Comparison of ENCODE assay signal across 1 cellular context in the genomic region with DNA sequence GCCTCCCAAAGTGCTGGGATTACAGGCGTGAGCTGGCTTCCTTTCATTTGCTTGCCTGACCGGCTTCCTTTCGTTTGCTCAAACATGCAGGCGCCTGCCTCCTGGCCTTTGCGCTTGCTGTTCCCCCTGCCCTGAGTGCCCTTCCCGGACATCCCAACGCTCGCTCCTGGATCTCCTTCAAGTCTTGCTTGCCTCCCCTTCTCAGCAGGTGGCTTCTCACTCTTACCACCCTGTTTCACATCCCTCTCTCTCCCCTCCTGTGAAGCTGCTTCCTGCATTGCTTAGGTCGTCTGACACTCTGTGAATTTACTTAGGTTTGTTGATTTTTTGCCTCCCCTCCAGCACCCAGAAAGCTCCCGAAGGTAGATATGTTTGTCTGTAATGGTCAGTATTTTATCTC.
TF ChIP-seq lines count a peak whose summit lies in the region.

No MANE protein-coding gene starts in this region.

TF ChIP-seq in GM12878, 131 proteins besides CTCF, POLR2A, EP300 and RAD21:
- TF ChIP-seq YBX1 (IDR thresholded peaks at IDR 0.05), result no peak
- TF ChIP-seq, protein P1, sequence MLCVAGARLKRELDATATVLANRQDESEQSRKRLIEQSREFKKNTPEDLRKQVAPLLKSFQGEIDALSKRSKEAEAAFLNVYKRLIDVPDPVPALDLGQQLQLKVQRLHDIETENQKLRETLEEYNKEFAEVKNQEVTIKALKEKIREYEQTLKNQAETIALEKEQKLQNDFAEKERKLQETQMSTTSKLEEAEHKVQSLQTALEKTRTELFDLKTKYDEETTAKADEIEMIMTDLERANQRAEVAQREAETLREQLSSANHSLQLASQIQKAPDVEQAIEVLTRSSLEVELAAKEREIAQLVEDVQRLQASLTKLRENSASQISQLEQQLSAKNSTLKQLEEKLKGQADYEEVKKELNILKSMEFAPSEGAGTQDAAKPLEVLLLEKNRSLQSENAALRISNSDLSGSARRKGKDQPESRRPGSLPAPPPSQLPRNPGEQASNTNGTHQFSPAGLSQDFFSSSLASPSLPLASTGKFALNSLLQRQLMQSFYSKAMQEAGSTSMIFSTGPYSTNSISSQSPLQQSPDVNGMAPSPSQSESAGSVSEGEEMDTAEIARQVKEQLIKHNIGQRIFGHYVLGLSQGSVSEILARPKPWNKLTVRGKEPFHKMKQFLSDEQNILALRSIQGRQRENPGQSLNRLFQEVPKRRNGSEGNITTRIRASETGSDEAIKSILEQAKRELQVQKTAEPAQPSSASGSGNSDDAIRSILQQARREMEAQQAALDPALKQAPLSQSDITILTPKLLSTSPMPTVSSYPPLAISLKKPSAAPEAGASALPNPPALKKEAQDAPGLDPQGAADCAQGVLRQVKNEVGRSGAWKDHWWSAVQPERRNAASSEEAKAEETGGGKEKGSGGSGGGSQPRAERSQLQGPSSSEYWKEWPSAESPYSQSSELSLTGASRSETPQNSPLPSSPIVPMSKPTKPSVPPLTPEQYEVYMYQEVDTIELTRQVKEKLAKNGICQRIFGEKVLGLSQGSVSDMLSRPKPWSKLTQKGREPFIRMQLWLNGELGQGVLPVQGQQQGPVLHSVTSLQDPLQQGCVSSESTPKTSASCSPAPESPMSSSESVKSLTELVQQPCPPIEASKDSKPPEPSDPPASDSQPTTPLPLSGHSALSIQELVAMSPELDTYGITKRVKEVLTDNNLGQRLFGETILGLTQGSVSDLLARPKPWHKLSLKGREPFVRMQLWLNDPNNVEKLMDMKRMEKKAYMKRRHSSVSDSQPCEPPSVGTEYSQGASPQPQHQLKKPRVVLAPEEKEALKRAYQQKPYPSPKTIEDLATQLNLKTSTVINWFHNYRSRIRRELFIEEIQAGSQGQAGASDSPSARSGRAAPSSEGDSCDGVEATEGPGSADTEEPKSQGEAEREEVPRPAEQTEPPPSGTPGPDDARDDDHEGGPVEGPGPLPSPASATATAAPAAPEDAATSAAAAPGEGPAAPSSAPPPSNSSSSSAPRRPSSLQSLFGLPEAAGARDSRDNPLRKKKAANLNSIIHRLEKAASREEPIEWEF (IDR thresholded peaks at IDR 0.05; ENCODE audit: insufficient replicate concordance, low read depth, low read length), result no peak
